Comparison of ENCODE assay signal across 13 cellular contexts in the genomic region with DNA sequence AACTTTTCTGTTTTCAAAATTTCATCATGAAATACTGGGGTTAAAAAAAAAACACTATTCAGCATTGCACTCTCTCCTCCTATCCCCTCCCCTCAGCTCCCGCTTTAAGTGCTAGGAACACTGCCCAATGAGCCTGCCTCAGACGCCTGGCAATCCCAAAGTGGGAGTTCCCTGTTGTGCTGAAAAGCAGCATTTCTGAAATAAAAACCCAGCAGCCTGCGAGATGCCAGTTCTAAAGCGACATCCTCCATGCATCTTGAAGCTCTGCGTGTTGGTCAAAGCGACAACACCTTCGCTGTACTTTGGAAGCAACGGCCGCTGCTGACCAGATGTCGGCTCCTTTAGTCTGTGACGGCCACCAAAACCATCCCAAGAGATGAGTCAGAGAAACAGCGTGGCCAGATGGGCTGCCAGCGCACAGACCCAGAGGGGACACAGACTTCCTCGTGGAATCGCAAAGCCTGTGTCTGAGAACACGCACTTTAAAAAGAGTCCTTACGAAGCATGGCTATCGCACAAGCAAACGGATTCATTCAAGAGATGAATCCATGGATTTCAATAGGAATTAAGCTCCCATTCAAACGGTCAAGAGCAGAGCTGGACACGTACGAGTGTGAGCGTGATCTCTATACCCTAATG. TPM values are rescaled to one million over a fixed set of nuclear protein-coding genes. Genes with fewer than 3 reads are reported as not detected.
DNase-seq lines count a peak whose midpoint lies in the region; ATAC-seq, FAIRE-seq and TF ChIP-seq lines count a peak whose summit lies in the region.
"Had no signal": no experiment of that assay in that cellular context is flagged by ENCODE, and none has a peak within 500 bp of the region (broad histone marks: within the 10 kb centered on the region; RNA-seq: fewer than 3 reads in every experiment).

No MANE protein-coding gene starts in this region.

- H3K27me3 Mint-ChIP-seq in astrocyte (ENCODE audit: low read depth, unreplicated experiment), result no peaks in the 10 kb centered on the region
- H3K27me3 Mint-ChIP-seq: activated naive CD4-positive, alpha-beta T cell treated with anti-CD3 and anti-CD28 coated beads, Interleukin-2, amount 50 U/mL, for 24 hours had no signal

- H2AFZ ChIP-seq in astrocyte (ENCODE audit: low read depth, low read length), result no peak overlapping the region

- peaks cover 6% of the 10 kb centered on the region for H3K4me1 Mint-ChIP-seq in astrocyte (ENCODE audit: low read depth, unreplicated experiment)

- peaks cover 55% of the 10 kb centered on the region for H4K20me1 ChIP-seq in astrocyte (ENCODE audit: insufficient read depth, low read length)

- H3K4me3 Mint-ChIP-seq in astrocyte (ENCODE audit: unreplicated experiment), result no peak overlapping the region
- H3K4me3 Mint-ChIP-seq: activated naive CD4-positive, alpha-beta T cell treated with anti-CD3 and anti-CD28 coated beads, Interleukin-2, amount 50 U/mL, for 24 hours had no signal

- H3K9ac ChIP-seq in astrocyte (ENCODE audit: low read length), result peak overlapping the region; percentile 21

- H3K27ac Mint-ChIP-seq in astrocyte (ENCODE audit: unreplicated experiment), result no peak overlapping the region
- H3K27ac Mint-ChIP-seq: activated naive CD4-positive, alpha-beta T cell treated with anti-CD3 and anti-CD28 coated beads, Interleukin-2, amount 50 U/mL, for 24 hours had no signal

- H3K27me3 ChIP-seq in astrocyte (ENCODE audit: insufficient read depth, low read length), result no peaks in the 10 kb centered on the region
- H3K27me3 ChIP-seq in right cardiac atrium (ENCODE audit: control insufficient read depth, insufficient read depth), result no peaks in the 10 kb centered on the region
- H3K27me3 ChIP-seq: stomach had no signal

- H3K4me2 ChIP-seq in astrocyte (ENCODE audit: low read length), result peak overlapping the region; percentile 78

- H3K9me3 Mint-ChIP-seq in astrocyte (ENCODE audit: unreplicated experiment), result no peaks in the 10 kb centered on the region
- H3K9me3 Mint-ChIP-seq: activated naive CD4-positive, alpha-beta T cell treated with anti-CD3 and anti-CD28 coated beads, Interleukin-2, amount 50 U/mL, for 24 hours had no signal

- H3K9me3 ChIP-seq in astrocyte (ENCODE audit: insufficient read depth, low read depth, low read length) (no peaks in the 10 kb centered on the region), right cardiac atrium (ENCODE audit: control insufficient read depth, low read length) (no peaks in the 10 kb centered on the region)
- H3K9me3 ChIP-seq: stomach had no signal

- peaks cover 10% of the 10 kb centered on the region for H3K4me1 ChIP-seq in astrocyte (ENCODE audit: insufficient read depth, low read length)
- H3K4me1 ChIP-seq in right cardiac atrium (ENCODE audit: control insufficient read depth, insufficient read depth, low read length), result no peaks in the 10 kb centered on the region

- peak; percentile 43 to 66 for ATAC-seq in right cardiac atrium
- ATAC-seq in GM21786 (IDR thresholded peaks at IDR 0.05; ENCODE audit: unreplicated experiment), result no peak
- no peak for ATAC-seq in GM18868 (IDR thresholded peaks at IDR 0.05; ENCODE audit: unreplicated experiment)

- intact Hi-C loops in right cardiac atrium (cut with DNase I), result no loop called here

- H3K27ac ChIP-seq in astrocyte (ENCODE audit: low read depth, low read length) (no peak overlapping the region), right cardiac atrium (ENCODE audit: low read length) (peak overlapping the region; percentile 0), skin epidermis (peak overlapping the region in 13 of 21 experiments; percentile 3 to 50 (median 27))
- H3K27ac ChIP-seq: stomach had no signal

- whole genome bisulfite sequencing in right cardiac atrium, result 58% methylated on average over 23 of the region's 23 CpGs

- no peaks in the 10 kb centered on the region for H3K36me3 ChIP-seq in astrocyte (ENCODE audit: insufficient read depth, low read length)

- H3K79me2 ChIP-seq in astrocyte (ENCODE audit: insufficient read depth, low read length), result peaks cover 15% of the 10 kb centered on the region

- FAIRE-seq in astrocyte (lab: Jason Lieb, UNC), result no peak

- TF ChIP-seq CTCF in astrocyte (IDR thresholded peaks at IDR 0.05; ENCODE audit: insufficient read depth, low read depth, low read length), result no peak

- peak; percentile 43 for DNase-seq in GM04504 (ENCODE audit: low read depth)
- peak; percentile 48 for DNase-seq in astrocyte (ENCODE audit: low read depth)
- DNase-seq in right cardiac atrium, result peak; percentile 46 to 68 (median 58)
- DNase-seq in NCI-H2081 (lab: John Stamatoyannopoulos, UW), result no peak
- DNase-seq: activated CD8-positive, alpha-beta memory T cell treated with anti-CD3 and anti-CD28 coated beads for 24 hours; effector memory CD4-positive, alpha-beta T cell; NCI-H446; stomach had no signal

- H3K4me3 ChIP-seq in astrocyte (ENCODE audit: insufficient read depth, low read depth, low read length) (no peak overlapping the region), right cardiac atrium (ENCODE audit: low read length) (no peak overlapping the region), skin epidermis (no peak overlapping the region)
- H3K4me3 ChIP-seq: lung, stomach had no signal

- peaks cover 10% of the 10 kb centered on the region for H3K36me3 Mint-ChIP-seq in astrocyte (ENCODE audit: low read depth, unreplicated experiment)

RNA-seq across cellular contexts. Expression of gene FBXO31, which starts 32.8 kb away (rescaled TPM):
- total RNA-seq in astrocyte (33.4 and 34.9 TPM in 2 replicates), right cardiac atrium (10 to 100 TPM; 47.8 to 66.1 (median 57.5) TPM)
- polyA plus RNA-seq in right cardiac atrium, result 24.3 TPM

RNA-seq across cellular contexts. Expression of gene C16orf95, which starts 33.6 kb away (rescaled TPM):
- total RNA-seq in astrocyte (3.3 and 3.6 TPM in 2 replicates), right cardiac atrium (1 to 10 TPM; 3.4 to 5.4 (median 4.2) TPM)
- polyA plus RNA-seq in right cardiac atrium, result 4.7 TPM

RNA-seq across cellular contexts. Expression of gene MAP1LC3B, which starts 41.3 kb away (rescaled TPM):
- total RNA-seq in astrocyte (206 and 221 TPM in 2 replicates), right cardiac atrium (100 to 1,000 TPM in 3 of 4 donors, 10 to 100 TPM in 1; 87.7 to 114 (median 108) TPM)
- 115 TPM for polyA plus RNA-seq in right cardiac atrium

Comparison
In these comparisons a context has a peak if more than half of its experiments do, and no peak if none do; other contexts are left out.
1. DNase-seq: peak in GM04504 (single experiment), astrocyte (single experiment) and right cardiac atrium (3 of 3); none in NCI-H2081 (0 of 2).
2. ATAC-seq: peak in right cardiac atrium (2 of 2); none in GM21786 (single experiment) and GM18868 (single experiment).